Comparison of ENCODE assay signal across 24 cellular contexts in genomic region chr12:115659422-115659821, GRCh38.
DNase-seq lines count a peak whose midpoint lies in the region; ATAC-seq and TF ChIP-seq lines count a peak whose summit lies in the region.
"Had no signal": no experiment of that assay in that cellular context is flagged by ENCODE, and none has a peak within 500 bp of the region (broad histone marks: within the 10 kb centered on the region; RNA-seq: fewer than 3 reads in every experiment).

No MANE protein-coding gene starts in this region.

- TF ChIP-seq POLR2A in heart left ventricle (IDR thresholded peaks at IDR 0.05) (no peak), transverse colon (IDR thresholded peaks at IDR 0.05) (no peak)

- no peak for TF ChIP-seq EP300 in transverse colon (IDR thresholded peaks at IDR 0.05; ENCODE audit: low read depth)

- H3K27ac Mint-ChIP-seq in activated CD8-positive, alpha-beta memory T cell treated with anti-CD3 and anti-CD28 coated beads, Interleukin-2, amount 10 ng/mL, durations not matched to agents 7 days and 5 days = no peak overlapping the region

- WGBS in heart left ventricle, 4 donors = 61 to 67% (median 65%) methylated on average over 4 of the region's 4 CpGs
- WGBS in lung, 2 donors = 59 to 60% methylated on average over 4 of the region's 4 CpGs
- WGBS in transverse colon (ENCODE audit: low coverage in 1 of 2), 2 donors = 63 to 72% methylated on average over 1 to 4 of the region's 4 CpGs

- CTCF ChIA-PET in RWPE1 (lab: Yijun Ruan, JAX) = no interaction called here
- CTCF ChIA-PET in activated CD8-positive, alpha-beta memory T cell treated with anti-CD3 and anti-CD28 coated beads, Interleukin-2, amount 10 ng/mL, durations not matched to agents 7 days and 5 days (lab: Charles Lee) = no interaction called here

- H3K27me3 ChIP-seq in heart left ventricle = no peaks in the 10 kb centered on the region
- no peaks in the 10 kb centered on the region for H3K27me3 ChIP-seq in lung (ENCODE audit: control insufficient read depth, insufficient read depth)
- H3K27me3 ChIP-seq in thoracic aorta (replicated peaks; ENCODE audit: insufficient read depth) = no peaks in the 10 kb centered on the region
- no peaks in the 10 kb centered on the region for H3K27me3 ChIP-seq in transverse colon
- H3K27me3 ChIP-seq: BE2C had no signal

- intact Hi-C loops in heart left ventricle (cut with DNase I) = no loop called here
- intact Hi-C loops in Right ventricle myocardium superior (cut with DNase I) = no loop called here
- intact Hi-C loops in transverse colon (cut with DNase I; ENCODE audit: low total_unique reads) = no loop called here

- ATAC-seq in heart left ventricle (peak in 3 of 4 donors; percentile 22 to 47 (median 39)), Right ventricle myocardium superior (ENCODE audit: poor library complexity) (no peak), lung (ENCODE audit: insufficient read depth, low FRiP score) (no peak), thoracic aorta (ENCODE audit: insufficient number of reproducible peaks, low FRiP score, low read depth) (no peak), GM21367 (IDR thresholded peaks at IDR 0.05; ENCODE audit: unreplicated experiment) (no peak)
- no peak for ATAC-seq in activated CD8-positive, alpha-beta memory T cell treated with anti-CD3 and anti-CD28 coated beads, Interleukin-2, amount 10 ng/mL, durations not matched to agents 7 days and 5 days

- no peaks in the 10 kb centered on the region for H3K9me3 ChIP-seq in heart left ventricle
- no peaks in the 10 kb centered on the region for H3K9me3 ChIP-seq in lung (ENCODE audit: control insufficient read depth in 2 of 2, insufficient read depth in 1 of 2, low read length in 1 of 2)
- no peaks in the 10 kb centered on the region for H3K9me3 ChIP-seq in thoracic aorta
- H3K9me3 ChIP-seq in transverse colon = no peaks in the 10 kb centered on the region

- in situ Hi-C loops in transverse colon (cut with MboI; ENCODE audit: low pct_ligation_motif_present in 1 of 4, low pct_unique_long_range_greater_than_20kb in 1 of 4, low sequenced_read_pairs in 3 of 4) = no loop called here

- no peaks in the 10 kb centered on the region for H3K9me3 Mint-ChIP-seq in activated CD8-positive, alpha-beta memory T cell treated with anti-CD3 and anti-CD28 coated beads, Interleukin-2, amount 10 ng/mL, durations not matched to agents 7 days and 5 days (ENCODE audit: low read depth)

- DNase-seq in heart left ventricle (no peak), Right ventricle myocardium superior (no peak), RWPE1 (ENCODE audit: low spot score) (no peak), lung (ENCODE audit: low spot score) (no peak), thoracic aorta (ENCODE audit: low spot score) (no peak), transverse colon (no peak)
- DNase-seq in activated CD8-positive, alpha-beta memory T cell treated with anti-CD3 and anti-CD28 coated beads, Interleukin-2, amount 10 ng/mL, durations not matched to agents 7 days and 5 days = no peak
- DNase-seq: 8988T; ACHN; BE2C; Calu3; DMS79 treated with DMSO at 0.1 percent for 48 hours; GF-D8; KG1; MM.1S; NCI-H2029; NCI-H446 treated with DMSO at 0.1 percent for 48 hours; NCI-H526; NCI-H82; NK-92 treated with Interleukin-12 subunit alpha and Interleukin-12 subunit beta, amount 100 ng/mL, for 24 hours; PC-3; SHP77 treated with DMSO at 0.1 percent for 48 hours had no signal

- H3K4me3 Mint-ChIP-seq in activated CD8-positive, alpha-beta memory T cell treated with anti-CD3 and anti-CD28 coated beads, Interleukin-2, amount 10 ng/mL, durations not matched to agents 7 days and 5 days = no peak overlapping the region

- no peaks in the 10 kb centered on the region for H3K36me3 ChIP-seq in heart left ventricle
- H3K36me3 ChIP-seq in lung (ENCODE audit: control insufficient read depth in 2 of 2, insufficient read depth in 2 of 2, low read length in 2 of 2) = no peaks in the 10 kb centered on the region
- H3K36me3 ChIP-seq in thoracic aorta = no peaks in the 10 kb centered on the region
- H3K36me3 ChIP-seq in transverse colon = no peaks in the 10 kb centered on the region
- H3K36me3 ChIP-seq: BE2C had no signal

- no peaks in the 10 kb centered on the region for H3K36me3 Mint-ChIP-seq in activated CD8-positive, alpha-beta memory T cell treated with anti-CD3 and anti-CD28 coated beads, Interleukin-2, amount 10 ng/mL, durations not matched to agents 7 days and 5 days

- no peaks in the 10 kb centered on the region for H3K27me3 Mint-ChIP-seq in activated CD8-positive, alpha-beta memory T cell treated with anti-CD3 and anti-CD28 coated beads, Interleukin-2, amount 10 ng/mL, durations not matched to agents 7 days and 5 days

- peaks cover 0 to 28% (median 11%) of the 10 kb centered on the region in 12 donors for H3K4me1 ChIP-seq in heart left ventricle
- no peaks in the 10 kb centered on the region for H3K4me1 ChIP-seq in lung (ENCODE audit: control insufficient read depth in 2 of 2, insufficient read depth in 2 of 2, low read length in 2 of 2)
- peaks cover 6 to 49% of the 10 kb centered on the region in 2 donors for H3K4me1 ChIP-seq in thoracic aorta (ENCODE audit: control insufficient read depth in 1 of 2, low read depth in 2 of 2)
- peaks cover 0 to 8% (median 3%) of the 10 kb centered on the region in 4 donors for H3K4me1 ChIP-seq in transverse colon
- H3K4me1 ChIP-seq: BE2C had no signal

- H3K27ac ChIP-seq in heart left ventricle = peak overlapping the region in 10 of 12 donors; percentile 19 to 85 (median 61)
- H3K27ac ChIP-seq in RWPE1 = peak overlapping the region; percentile 22; the same call in 1 of the 2 replicates
- peak overlapping the region; percentile 43 to 75 for H3K27ac ChIP-seq in lung (ENCODE audit: low read depth in 1 of 2, low read length in 1 of 2)
- peak overlapping the region; percentile 76 to 81 for H3K27ac ChIP-seq in thoracic aorta
- H3K27ac ChIP-seq in transverse colon = no peak overlapping the region
- H3K27ac ChIP-seq: SK-N-MC had no signal

- H3K4me3 ChIP-seq in heart left ventricle (no peak overlapping the region), lung (no peak overlapping the region), thoracic aorta (no peak overlapping the region), transverse colon (no peak overlapping the region)
- H3K4me3 ChIP-seq: SK-N-MC had no signal

- POLR2A ChIA-PET in RWPE1 (lab: Yijun Ruan, JAX; ENCODE audit: low non-redundant PET) = no interaction called here

- TF ChIP-seq CTCF in heart left ventricle (IDR thresholded peaks at IDR 0.05) = no peak
- TF ChIP-seq CTCF in RWPE1 (conservative IDR thresholded peaks at IDR 0.05; ENCODE audit: low read depth) = no peak
- TF ChIP-seq CTCF in lung (IDR thresholded peaks at IDR 0.05; ENCODE audit: control extremely low read depth, extremely low read depth) = no peak
- no peak for TF ChIP-seq CTCF in thoracic aorta (IDR thresholded peaks at IDR 0.05)
- TF ChIP-seq CTCF in transverse colon (IDR thresholded peaks at IDR 0.05) = no peak

- H3K4me1 Mint-ChIP-seq in activated CD8-positive, alpha-beta memory T cell treated with anti-CD3 and anti-CD28 coated beads, Interleukin-2, amount 10 ng/mL, durations not matched to agents 7 days and 5 days = no peaks in the 10 kb centered on the region

Comparison
In these comparisons a context has a peak if more than half of its experiments do, and no peak if none do; other contexts are left out.
1. ATAC-seq: peak in heart left ventricle (3 of 4); none in Right ventricle myocardium superior (single experiment), lung (single experiment), thoracic aorta (single experiment), GM21367 (single experiment) and activated CD8-positive, alpha-beta memory T cell treated with anti-CD3 and anti-CD28 coated beads, Interleukin-2, amount 10 ng/mL, durations not matched to agents 7 days and 5 days (single experiment).
2. H3K27ac ChIP-seq: peak in heart left ventricle (10 of 12), RWPE1 (single experiment), lung (2 of 2) and thoracic aorta (2 of 2); none in transverse colon (0 of 4).